ENCODE assay signal across 13 cellular contexts in genomic region chr2:72951303-72952095, GRCh38. TPM values are rescaled to one million over a fixed set of nuclear protein-coding genes. Genes with fewer than 3 reads are reported as not detected.
"Had no signal": no experiment of that assay in that cellular context is flagged by ENCODE, and none has a peak within 500 bp of the region (broad histone marks: within the 10 kb centered on the region; RNA-seq: fewer than 3 reads in every experiment).

No MANE protein-coding gene starts in this region.

- DNase-seq: activated CD4-positive, alpha-beta T cell treated with anti-CD3 and anti-CD28 coated beads, Interleukin-2, amount 10 ng/mL, durations not matched to agents 24 days and 14 days; activated naive CD4-positive, alpha-beta T cell treated with Interleukin-2 at 50 U/mL for 16 hours; effector memory CD8-positive, alpha-beta T cell; erythroblast; T-helper 1 cell; thyroid gland had no signal

- ATAC-seq: effector memory CD8-positive, alpha-beta T cell had no signal

- H3K9me3 ChIP-seq: neutrophil, thyroid gland, vagina had no signal

- H3K36me3 ChIP-seq: thyroid gland, vagina had no signal

- FAIRE-seq: keratinocyte had no signal

- H2AFZ ChIP-seq: hepatocyte had no signal

- H3K27me3 ChIP-seq: hepatocyte, neutrophil, thyroid gland, vagina had no signal

- H3K4me3 ChIP-seq: hepatocyte, skin epidermis, thyroid gland, vagina had no signal

- H3K4me3 Mint-ChIP-seq: activated CD4-positive, alpha-beta T cell treated with anti-CD3 and anti-CD28 coated beads, Interleukin-2, amount 10 ng/mL, durations not matched to agents 24 days and 14 days; central memory CD8-positive, alpha-beta T cell; dendritic cell treated with granulocyte-macrophage colony-stimulating factor and Interleukin-4, amounts not matched to agents 40 ng/mL and 50 ng/mL, for 4 days; effector memory CD8-positive, alpha-beta T cell had no signal

- H3K4me1 ChIP-seq: thyroid gland, vagina had no signal

- H3K27me3 Mint-ChIP-seq: activated CD4-positive, alpha-beta T cell treated with anti-CD3 and anti-CD28 coated beads, Interleukin-2, amount 10 ng/mL, durations not matched to agents 24 days and 14 days; central memory CD8-positive, alpha-beta T cell; effector memory CD8-positive, alpha-beta T cell had no signal

- H3K9me3 Mint-ChIP-seq: activated CD4-positive, alpha-beta T cell treated with anti-CD3 and anti-CD28 coated beads, Interleukin-2, amount 10 ng/mL, durations not matched to agents 24 days and 14 days; central memory CD8-positive, alpha-beta T cell; dendritic cell treated with granulocyte-macrophage colony-stimulating factor and Interleukin-4, amounts not matched to agents 40 ng/mL and 50 ng/mL, for 4 days; effector memory CD8-positive, alpha-beta T cell had no signal

- H3K4me2 ChIP-seq: hepatocyte had no signal

- H3K79me2 ChIP-seq: hepatocyte had no signal

- H3K27ac Mint-ChIP-seq: activated CD4-positive, alpha-beta T cell treated with anti-CD3 and anti-CD28 coated beads, Interleukin-2, amount 10 ng/mL, durations not matched to agents 24 days and 14 days; dendritic cell treated with granulocyte-macrophage colony-stimulating factor and Interleukin-4, amounts not matched to agents 40 ng/mL and 50 ng/mL, for 4 days; effector memory CD8-positive, alpha-beta T cell had no signal

- H3K27ac ChIP-seq: hepatocyte, neutrophil, skin epidermis, thyroid gland, vagina had no signal

RNA-seq across cellular contexts. Expression of gene EMX1, which starts 34.2 kb away (rescaled TPM):
- total RNA-seq: activated CD4-positive, alpha-beta T cell treated with anti-CD3 and anti-CD28 coated beads, Interleukin-2, amount 10 ng/mL, durations not matched to agents 24 days and 14 days; vagina had no signal
